Comparison of ENCODE assay signal across 18 cellular contexts in the genomic region with DNA sequence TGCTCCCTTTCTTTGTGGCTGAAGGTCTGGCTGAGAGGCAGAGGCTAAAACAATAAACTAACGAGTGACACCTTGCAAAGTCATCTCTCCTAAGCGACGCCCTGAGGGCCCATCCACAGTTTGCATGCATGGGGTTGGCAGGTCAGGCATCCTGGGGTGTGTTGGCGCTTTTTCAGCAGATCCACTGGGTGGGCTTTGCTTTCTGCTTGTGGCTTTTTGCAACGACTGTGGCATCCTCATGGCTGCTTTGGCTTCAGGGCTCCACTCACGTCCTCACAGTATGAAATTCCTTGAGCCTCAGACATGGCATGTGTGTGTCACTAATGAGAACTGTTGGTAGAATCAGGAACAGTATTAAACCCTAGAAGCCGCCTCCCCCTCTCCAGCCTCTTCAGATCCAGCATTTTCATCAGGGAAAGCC.
DNase-seq lines count a peak whose midpoint lies in the region; ATAC-seq and TF ChIP-seq lines count a peak whose summit lies in the region.
"Had no signal": no experiment of that assay in that cellular context is flagged by ENCODE, and none has a peak within 500 bp of the region (broad histone marks: within the 10 kb centered on the region; RNA-seq: fewer than 3 reads in every experiment).

No MANE protein-coding gene starts in this region.

- peaks cover 18% of the 10 kb centered on the region for H3K9me3 Mint-ChIP-seq in neural progenitor cell
- H3K9me3 Mint-ChIP-seq: activated CD4-positive, alpha-beta T cell treated with anti-CD3 and anti-CD28 coated beads, Interleukin-2, amount 10 ng/mL, durations not matched to agents 7 days and 5 days; activated T-cell treated with anti-CD3 and anti-CD28 coated beads, Interleukin-2, amount 50 U/mL, for 72 hours; CD8-positive, alpha-beta T cell; immature natural killer cell had no signal

- in situ Hi-C loops in mammary epithelial cell (cut with MboI; ENCODE audit: low sequenced_read_pairs in 2 of 2), result loop anchor here in 1 of 2 donors (10.0 kb wide), 1 partner anchor 69 kb away; the partner anchor contains the start of gene SH3BP4
- in situ Hi-C loops in brain microvascular endothelial cell (cut with HindIII; ENCODE audit: low pct_ligation_motif_present, low sequenced_read_pairs), result no loop called here

- H3K36me3 Mint-ChIP-seq in neural progenitor cell, result peaks cover 39% of the 10 kb centered on the region
- H3K36me3 Mint-ChIP-seq: CD8-positive, alpha-beta T cell; immature natural killer cell had no signal

- ATAC-seq in GM21367 (IDR thresholded peaks at IDR 0.05; ENCODE audit: unreplicated experiment), result no peak
- ATAC-seq: activated T-cell treated with anti-CD3 and anti-CD28 coated beads, Interleukin-2, amount 50 U/mL, for 72 hours; CD8-positive, alpha-beta T cell had no signal

- H3K9me3 ChIP-seq in mammary epithelial cell (replicated peaks; ENCODE audit: insufficient read depth, low read length) (no peaks in the 10 kb centered on the region), neural progenitor cell (ENCODE audit: low read depth) (no peaks in the 10 kb centered on the region), vagina (no peaks in the 10 kb centered on the region)
- H3K9me3 ChIP-seq: adrenal gland, prostate gland, stomach had no signal

- dilution Hi-C loops in mammary epithelial cell (cut with HindIII; ENCODE audit: low sequenced_read_pairs), result no loop called here

- H3K36me3 ChIP-seq in mammary epithelial cell (ENCODE audit: insufficient read depth, low read length) (no peaks in the 10 kb centered on the region), neural progenitor cell (no peaks in the 10 kb centered on the region), brain microvascular endothelial cell (replicated peaks) (no peaks in the 10 kb centered on the region), vagina (no peaks in the 10 kb centered on the region)
- H3K36me3 ChIP-seq: adrenal gland, prostate gland, stomach had no signal

- 14% methylated on average over 7 of the region's 7 CpGs for WGBS in mammary epithelial cell (ENCODE audit: low coverage, missing lambda C conversion rate)

- H3K9ac ChIP-seq in mammary epithelial cell (ENCODE audit: insufficient read depth, low read length), result no peak overlapping the region
- H3K9ac ChIP-seq in neural progenitor cell, result no peak overlapping the region

- H3K27me3 Mint-ChIP-seq in neural progenitor cell (ENCODE audit: insufficient read depth, low read depth), result peaks cover 10% of the 10 kb centered on the region

- intact Hi-C loops in mammary epithelial cell (cut with micrococcal nuclease), result loop anchor here (10.0 kb wide), 1 partner anchor 339 kb away; no protein-coding TSS in a partner anchor
- intact Hi-C loops in vagina (cut with DNase I), result no loop called here

- H3K4me3 ChIP-seq in mammary epithelial cell (replicated peaks in 1 of 3; ENCODE audit: insufficient read depth in 1 of 3, low read depth in 2 of 3, low read length in 3 of 3) (no peak overlapping the region), neural progenitor cell (no peak overlapping the region), brain microvascular endothelial cell (ENCODE audit: low read depth, low read length) (no peak overlapping the region), vagina (no peak overlapping the region)
- H3K4me3 ChIP-seq: adrenal gland, prostate gland, stomach had no signal

- H3K4me2 ChIP-seq in mammary epithelial cell (ENCODE audit: insufficient read depth, low read depth, low read length) (peak overlapping the region; percentile 25), neural progenitor cell (no peak overlapping the region)

- peaks cover 73% of the 10 kb centered on the region for H3K4me1 ChIP-seq in mammary epithelial cell (ENCODE audit: insufficient read depth, low read length)
- peaks cover 12% of the 10 kb centered on the region for H3K4me1 ChIP-seq in neural progenitor cell
- peaks cover 48% of the 10 kb centered on the region for H3K4me1 ChIP-seq in vagina

- TF ChIP-seq CTCF in mammary epithelial cell (conservative IDR thresholded peaks at IDR 0.05 in 1 of 2, IDR thresholded peaks at IDR 0.05 in 1 of 2; ENCODE audit: extremely low read depth in 1 of 2, insufficient read depth in 1 of 2, low read depth in 1 of 2, low read length in 2 of 2) (no peak), neural progenitor cell (IDR thresholded peaks at IDR 0.05) (no peak), brain microvascular endothelial cell (IDR thresholded peaks at IDR 0.05; ENCODE audit: low read depth, low read length, missing control alignments) (no peak), vagina (IDR thresholded peaks at IDR 0.05) (no peak)

- peaks cover 66% of the 10 kb centered on the region for H3K79me2 ChIP-seq in mammary epithelial cell (ENCODE audit: insufficient read depth, low read length)
- peaks cover 99% of the 10 kb centered on the region for H3K79me2 ChIP-seq in neural progenitor cell (ENCODE audit: low read depth)

- H3K4me3 Mint-ChIP-seq in neural progenitor cell, result no peak overlapping the region
- H3K4me3 Mint-ChIP-seq: activated CD4-positive, alpha-beta T cell treated with anti-CD3 and anti-CD28 coated beads, Interleukin-2, amount 10 ng/mL, durations not matched to agents 7 days and 5 days; activated T-cell treated with anti-CD3 and anti-CD28 coated beads, Interleukin-2, amount 50 U/mL, for 72 hours; CD8-positive, alpha-beta T cell; immature natural killer cell had no signal

- H3K27ac ChIP-seq in mammary epithelial cell (ENCODE audit: insufficient read depth, low read depth, low read length), result peak overlapping the region; percentile 44
- no peak overlapping the region for H3K27ac ChIP-seq in neural progenitor cell
- no peak overlapping the region for H3K27ac ChIP-seq in brain microvascular endothelial cell
- no peak overlapping the region for H3K27ac ChIP-seq in vagina
- H3K27ac ChIP-seq: adrenal gland, stomach had no signal

- no peak overlapping the region for H3K27ac Mint-ChIP-seq in neural progenitor cell
- H3K27ac Mint-ChIP-seq: activated CD4-positive, alpha-beta T cell treated with anti-CD3 and anti-CD28 coated beads, Interleukin-2, amount 10 ng/mL, durations not matched to agents 7 days and 5 days; activated T-cell treated with anti-CD3 and anti-CD28 coated beads, Interleukin-2, amount 50 U/mL, for 72 hours; CD8-positive, alpha-beta T cell; immature natural killer cell had no signal

- H3F3A ChIP-seq in neural progenitor cell (ENCODE audit: low read depth), result no peaks in the 10 kb centered on the region

- TF ChIP-seq POLR2A in vagina (IDR thresholded peaks at IDR 0.05), result no peak

- H3K27me3 ChIP-seq in mammary epithelial cell (ENCODE audit: insufficient read depth, low read length), result no peaks in the 10 kb centered on the region
- H3K27me3 ChIP-seq in neural progenitor cell, result no peaks in the 10 kb centered on the region
- H3K27me3 ChIP-seq in brain microvascular endothelial cell (replicated peaks), result no peaks in the 10 kb centered on the region
- H3K27me3 ChIP-seq in vagina, result no peaks in the 10 kb centered on the region
- H3K27me3 ChIP-seq: adrenal gland, stomach had no signal

- CTCF ChIA-PET in mammary epithelial cell (lab: Charles Lee; ENCODE audit: low non-redundant PET), result no interaction called here

- DNase-seq in Daoy (ENCODE audit: low read depth) (peak; percentile 93), HT-29 (ENCODE audit: low spot score) (peak; percentile 12), mammary epithelial cell (peak; percentile 38), neural progenitor cell (ENCODE audit: low spot score) (peak; percentile 16), brain microvascular endothelial cell (no peak), vagina (ENCODE audit: extremely low spot score in 2 of 2) (no peak)
- DNase-seq in NK-92 treated with Interleukin-12 subunit alpha and Interleukin-12 subunit beta, amount 100 ng/mL, for 24 hours (lab: John Stamatoyannopoulos, UW), result no peak
- DNase-seq: activated CD4-positive, alpha-beta T cell treated with anti-CD3 and anti-CD28 coated beads, Interleukin-2, amount 10 ng/mL, durations not matched to agents 7 days and 5 days; activated T-cell treated with anti-CD3 and anti-CD28 coated beads, Interleukin-2, amount 50 U/mL, for 72 hours; adrenal gland; CD8-positive, alpha-beta T cell; GF-D8; immature natural killer cell; NCI-H510A; stomach; T-helper 2 cell had no signal

- BruUV-seq in mammary epithelial cell (replicated peaks; lab: Mats Ljungman, UMichigan), result no TSS peak

- H2AFZ ChIP-seq in mammary epithelial cell (ENCODE audit: low read depth, low read length) (no peak overlapping the region), neural progenitor cell (replicated peaks) (no peak overlapping the region)

- peaks cover 33% of the 10 kb centered on the region for H3K4me1 Mint-ChIP-seq in neural progenitor cell
- H3K4me1 Mint-ChIP-seq: activated CD4-positive, alpha-beta T cell treated with anti-CD3 and anti-CD28 coated beads, Interleukin-2, amount 10 ng/mL, durations not matched to agents 7 days and 5 days; immature natural killer cell had no signal

- no peaks in the 10 kb centered on the region for H4K20me1 ChIP-seq in mammary epithelial cell (ENCODE audit: insufficient read depth, low read length)
- peaks cover 45% of the 10 kb centered on the region for H4K20me1 ChIP-seq in neural progenitor cell (ENCODE audit: low read depth)

Comparison
In these comparisons a context has a peak if more than half of its experiments do, and no peak if none do; other contexts are left out.
1. DNase-seq: peak in Daoy (single experiment), HT-29 (single experiment), mammary epithelial cell (single experiment) and neural progenitor cell (single experiment); none in brain microvascular endothelial cell (single experiment), vagina (0 of 2) and NK-92 treated with Interleukin-12 subunit alpha and Interleukin-12 subunit beta, amount 100 ng/mL, for 24 hours (single experiment).